ENCODE assay signal across 8 cellular contexts in genomic region chr14:85528080-85528881, GRCh38. TPM values are rescaled to one million over a fixed set of nuclear protein-coding genes. Genes with fewer than 3 reads are reported as not detected.
DNase-seq lines count a peak whose midpoint lies in the region; ATAC-seq and TF ChIP-seq lines count a peak whose summit lies in the region.

No MANE protein-coding gene starts in this region.

- H3K9me3 ChIP-seq in parathyroid adenoma (ENCODE audit: control insufficient read depth, low read length) = no peaks in the 10 kb centered on the region

- peaks cover 19% of the 10 kb centered on the region for H3K27me3 Mint-ChIP-seq in glutamatergic neuron (ENCODE audit: unreplicated experiment)

- no peaks in the 10 kb centered on the region for H3K36me3 Mint-ChIP-seq in glutamatergic neuron (ENCODE audit: unreplicated experiment)

- H3K9ac ChIP-seq in parathyroid adenoma = no peak overlapping the region

- peak; percentile 57 for DNase-seq in HT-29 (ENCODE audit: low spot score)
- DNase-seq in glutamatergic neuron = peak; percentile 37
- DNase-seq in DMS153 (lab: John Stamatoyannopoulos, UW) = no peak

- peak overlapping the region; percentile 99 for H3K4me3 Mint-ChIP-seq in glutamatergic neuron (ENCODE audit: unreplicated experiment)

- H3K79me2 ChIP-seq in parathyroid adenoma = no peaks in the 10 kb centered on the region

- ATAC-seq in SK-N-SH treated with all-trans-retinoic acid at 6 μM for 48 hours (peak; percentile 60), HG03280 (IDR thresholded peaks at IDR 0.05; ENCODE audit: unreplicated experiment) (no peak), GM21367 (IDR thresholded peaks at IDR 0.05; ENCODE audit: unreplicated experiment) (no peak), HG02610 (IDR thresholded peaks at IDR 0.05; ENCODE audit: unreplicated experiment) (no peak)

- peak overlapping the region; percentile 76 for H3K4me2 ChIP-seq in parathyroid adenoma (ENCODE audit: low read length)

- H3K27ac ChIP-seq in parathyroid adenoma = peak overlapping the region; percentile 32

- peaks cover 20% of the 10 kb centered on the region for H3K4me1 Mint-ChIP-seq in glutamatergic neuron (ENCODE audit: low read depth, unreplicated experiment)

- no peaks in the 10 kb centered on the region for H3K36me3 ChIP-seq in parathyroid adenoma (ENCODE audit: control insufficient read depth, insufficient read depth, low read length)

- TF ChIP-seq CTCF in glutamatergic neuron (IDR thresholded peaks at IDR 0.05; ENCODE audit: partially characterized antibody, unreplicated experiment) (peak; percentile 8), parathyroid adenoma (IDR thresholded peaks at IDR 0.05) (no peak)

- peak overlapping the region; percentile 17 for H2AFZ ChIP-seq in parathyroid adenoma

- peaks cover 23% of the 10 kb centered on the region for H3K9me3 Mint-ChIP-seq in glutamatergic neuron (ENCODE audit: unreplicated experiment)

- peak overlapping the region; percentile 44 for H3K4me3 ChIP-seq in parathyroid adenoma (ENCODE audit: low read depth, low read length)

- H3K27ac Mint-ChIP-seq in glutamatergic neuron (ENCODE audit: unreplicated experiment) = peak overlapping the region; percentile 59

- no peaks in the 10 kb centered on the region for H3K27me3 ChIP-seq in parathyroid adenoma (ENCODE audit: control insufficient read depth, insufficient read depth, low read length)

- H3K4me1 ChIP-seq in parathyroid adenoma = no peaks in the 10 kb centered on the region

TF ChIP-seq in SK-N-SH treated with all-trans-retinoic acid at 6 μM for 48 hours, 23 proteins besides CTCF, POLR2A, EP300 and RAD21:
- TF ChIP-seq ZFP30 (CRISPR knock-in tag; IDR thresholded peaks at IDR 0.05) (no peak), SNAI2 (CRISPR knock-in tag; IDR thresholded peaks at IDR 0.05) (no peak), ZNF565 (CRISPR knock-in tag; conservative IDR thresholded peaks at IDR 0.05; ENCODE audit: low read depth) (no peak), ZNF8 (CRISPR knock-in tag; IDR thresholded peaks at IDR 0.05) (no peak), TSHZ2 (CRISPR knock-in tag; IDR thresholded peaks at IDR 0.05) (no peak), TCF4 (CRISPR knock-in tag; IDR thresholded peaks at IDR 0.05; ENCODE audit: borderline replicate concordance) (no peak), ZC3H10 (CRISPR knock-in tag; IDR thresholded peaks at IDR 0.05) (no peak), GLIS3 (CRISPR knock-in tag; IDR thresholded peaks at IDR 0.05) (no peak)

RNA-seq across cellular contexts. Expression of gene FLRT2, which starts 1.7 kb away (rescaled TPM):
- total RNA-seq in HT-29 (2014; rRNA removed; shearing (Covaris generic)) = not detected in 2 replicates
- 69.6 TPM for total RNA-seq in glutamatergic neuron (ENCODE audit: unreplicated experiment)

Comparison
In these comparisons a context has a peak if more than half of its experiments do, and no peak if none do; other contexts are left out.
1. RNA of gene FLRT2, which starts 1.7 kb away (total RNA-seq): 69.6 TPM in glutamatergic neuron (single experiment); not detected in HT-29; every median in the first group is over 10 times any median in the second.